ENCODE assay signal across 8 cellular contexts in genomic region chr1:75991497-75992114, GRCh38. TPM values are rescaled to one million over a fixed set of nuclear protein-coding genes. Genes with fewer than 3 reads are reported as not detected.
DNase-seq lines count a peak whose midpoint lies in the region; ATAC-seq and TF ChIP-seq lines count a peak whose summit lies in the region.

No MANE protein-coding gene starts in this region.

- H3K4me3 ChIP-seq in AG10803 (ENCODE audit: low read length) = no peak overlapping the region

- intact Hi-C loops in left colon (cut with DNase I, micrococcal nuclease) = loop anchor here in 1 of 2 donors (5.0 kb wide), 1 partner anchor 161 kb away; no protein-coding TSS in a partner anchor

- ATAC-seq in GM18873 (IDR thresholded peaks at IDR 0.05; ENCODE audit: low FRiP score, unreplicated experiment) = peak; percentile 90
- peak; percentile 71 for ATAC-seq in HG03139 (IDR thresholded peaks at IDR 0.05; ENCODE audit: unreplicated experiment)
- ATAC-seq in left colon = peak; percentile 94

- peak; percentile 75 for DNase-seq in AG10803 (ENCODE audit: low read depth)
- peak; percentile 91 for DNase-seq in NCI-H2227 (lab: John Stamatoyannopoulos, UW; ENCODE audit: unreplicated experiment)
- DNase-seq in activated CD4-positive, alpha-beta T cell treated with anti-CD3 and anti-CD28 coated beads for 1 hour = peak; percentile 48
- DNase-seq in cerebellum (ENCODE audit: low spot score) = peak; percentile 79
- DNase-seq in left colon = peak; percentile 87 to 96
- DNase-seq in stimulated activated CD4-positive, alpha-beta T cell treated with anti-CD3 and anti-CD28 coated beads, Interleukin-4, amount 100 ng/mL, for 24 hours = peak; percentile 72

- peak; percentile 74 for TF ChIP-seq CTCF in AG10803 (conservative IDR thresholded peaks at IDR 0.05; ENCODE audit: low read length)

RNA-seq across cellular contexts. Expression of gene ASB17, which starts 59.4 kb away (rescaled TPM):
- total RNA-seq in cerebellum (not detected), left colon (not detected)
